In genomic region chr22:17336061-17336460, GRCh38 we compare ENCODE assay signal across 30 cellular contexts. TPM values are rescaled to one million over a fixed set of nuclear protein-coding genes. Genes with fewer than 3 reads are reported as not detected.
DNase-seq lines count a peak whose midpoint lies in the region; ATAC-seq and TF ChIP-seq lines count a peak whose summit lies in the region.
"Had no signal": no experiment of that assay in that cellular context is flagged by ENCODE, and none has a peak within 500 bp of the region (broad histone marks: within the 10 kb centered on the region; RNA-seq: fewer than 3 reads in every experiment).

No MANE protein-coding gene starts in this region.

- DNase-seq in GM13977 (ENCODE audit: low spot score), result peak; percentile 3
- peak; percentile 17 for DNase-seq in NB4 (ENCODE audit: low read depth)
- peak; percentile 59 for DNase-seq in SKM-1 (lab: John Stamatoyannopoulos, UW; ENCODE audit: unreplicated experiment)
- peak; percentile 14 for DNase-seq in pons (ENCODE audit: low spot score)
- DNase-seq in posterior cingulate gyrus, result no peak
- DNase-seq in activated CD4-positive, alpha-beta T cell treated with anti-CD3 and anti-CD28 coated beads for 36 hours, result no peak
- no peak for DNase-seq in left lobe of liver (ENCODE audit: low spot score)
- DNase-seq: CD8-positive, alpha-beta memory T cell; DMS 273 treated with DMSO at 0.1 percent for 48 hours; DMS79; GF-D8; GM23248; H7; Kasumi-1; NCI-H1092 treated with DMSO at 0.1 percent for 48 hours; NCI-H1436; NCI-H187 treated with DMSO at 0.1 percent for 48 hours; NCI-H2107; NCI-H446; NCI-H524 treated with DMSO at 0.1 percent for 48 hours; NCI-H774; OCI-M1; Peyer's patch; SHP77 treated with DMSO at 0.1 percent for 48 hours; SK-N-SH; T-cell had no signal

- H3K27me3 Mint-ChIP-seq in activated CD4-positive, alpha-beta T cell treated with anti-CD3 and anti-CD28 coated beads for 36 hours, result no peaks in the 10 kb centered on the region
- H3K27me3 Mint-ChIP-seq: B cell had no signal

- ATAC-seq in activated CD4-positive, alpha-beta T cell treated with anti-CD3 and anti-CD28 coated beads for 36 hours, result no peak
- ATAC-seq in left lobe of liver, result no peak
- ATAC-seq: A549, HepG2, T-cell had no signal

- TF ChIP-seq CTCF in GM13977 (IDR thresholded peaks at IDR 0.05; ENCODE audit: extremely low read depth, insufficient read depth, missing control alignments) (no peak), NB4 (IDR thresholded peaks at IDR 0.05; ENCODE audit: low read depth, low read length) (no peak)

- TF ChIP-seq POLR2A in NB4 (IDR thresholded peaks at IDR 0.05; ENCODE audit: extremely low read depth, insufficient read length), result no peak

- no peak overlapping the region for H3K27ac Mint-ChIP-seq in activated CD4-positive, alpha-beta T cell treated with anti-CD3 and anti-CD28 coated beads for 36 hours
- H3K27ac Mint-ChIP-seq: B cell; CD8-positive, alpha-beta memory T cell; T-cell had no signal

- intact Hi-C loops in posterior cingulate gyrus (cut with DNase I), result no loop called here
- intact Hi-C loops in activated CD4-positive, alpha-beta T cell treated with anti-CD3 and anti-CD28 coated beads for 36 hours (cut with DNase I, micrococcal nuclease), result no loop called here

- H3K9me3 Mint-ChIP-seq in activated CD4-positive, alpha-beta T cell treated with anti-CD3 and anti-CD28 coated beads for 36 hours (ENCODE audit: low read depth), result no peaks in the 10 kb centered on the region
- H3K9me3 Mint-ChIP-seq: CD8-positive, alpha-beta memory T cell; T-cell had no signal

- no peaks in the 10 kb centered on the region for H3K36me3 Mint-ChIP-seq in activated CD4-positive, alpha-beta T cell treated with anti-CD3 and anti-CD28 coated beads for 36 hours (ENCODE audit: low read depth)
- H3K36me3 Mint-ChIP-seq: CD8-positive, alpha-beta memory T cell; T-cell had no signal

- POLR2A ChIA-PET in activated CD4-positive, alpha-beta T cell treated with anti-CD3 and anti-CD28 coated beads for 36 hours (lab: Charles Lee), result no interaction called here

- H3K4me3 Mint-ChIP-seq in activated CD4-positive, alpha-beta T cell treated with anti-CD3 and anti-CD28 coated beads for 36 hours, result no peak overlapping the region
- H3K4me3 Mint-ChIP-seq: B cell; CD8-positive, alpha-beta memory T cell; T-cell had no signal

- in situ Hi-C loops in GM13977 (cut with MboI; ENCODE audit: low pct_unique_long_range_greater_than_20kb, low sequenced_read_pairs, unreplicated experiment), result no loop called here

- H3K4me1 Mint-ChIP-seq in activated CD4-positive, alpha-beta T cell treated with anti-CD3 and anti-CD28 coated beads for 36 hours, result no peaks in the 10 kb centered on the region
- H3K4me1 Mint-ChIP-seq: CD8-positive, alpha-beta memory T cell; T-cell had no signal

- H3K4me3 ChIP-seq in NB4 (ENCODE audit: low read depth, low read length), result no peak overlapping the region
- H3K4me3 ChIP-seq: A549, GM23248, Peyer's patch had no signal

- CTCF ChIA-PET in activated CD4-positive, alpha-beta T cell treated with anti-CD3 and anti-CD28 coated beads for 36 hours (lab: Charles Lee), result no interaction called here

RNA-seq across cellular contexts. Expression of gene CECR2, which starts 33.2 kb away (rescaled TPM):
- under 1 TPM in 1 of 2 experiments, not detected in 1; 0.18 TPM for total RNA-seq in activated CD4-positive, alpha-beta T cell treated with anti-CD3 and anti-CD28 coated beads for 36 hours
- total RNA-seq in left lobe of liver, result 12.0 TPM
- total RNA-seq: CD8-positive, alpha-beta memory T cell; GM23248; HepG2; M059J had no signal

Comparison
In these comparisons a context has a peak if more than half of its experiments do, and no peak if none do; other contexts are left out.
1. DNase-seq: peak in GM13977 (single experiment), NB4 (single experiment), SKM-1 (single experiment) and pons (single experiment); none in posterior cingulate gyrus (0 of 10), activated CD4-positive, alpha-beta T cell treated with anti-CD3 and anti-CD28 coated beads for 36 hours (single experiment) and left lobe of liver (single experiment).
2. RNA of gene CECR2, which starts 33.2 kb away (total RNA-seq): 12.0 TPM in left lobe of liver (single experiment); 0.18 TPM in activated CD4-positive, alpha-beta T cell treated with anti-CD3 and anti-CD28 coated beads for 36 hours; every median in the first group is over 10 times any median in the second.